8 cellular contexts compared by ENCODE assay signal in the genomic region with DNA sequence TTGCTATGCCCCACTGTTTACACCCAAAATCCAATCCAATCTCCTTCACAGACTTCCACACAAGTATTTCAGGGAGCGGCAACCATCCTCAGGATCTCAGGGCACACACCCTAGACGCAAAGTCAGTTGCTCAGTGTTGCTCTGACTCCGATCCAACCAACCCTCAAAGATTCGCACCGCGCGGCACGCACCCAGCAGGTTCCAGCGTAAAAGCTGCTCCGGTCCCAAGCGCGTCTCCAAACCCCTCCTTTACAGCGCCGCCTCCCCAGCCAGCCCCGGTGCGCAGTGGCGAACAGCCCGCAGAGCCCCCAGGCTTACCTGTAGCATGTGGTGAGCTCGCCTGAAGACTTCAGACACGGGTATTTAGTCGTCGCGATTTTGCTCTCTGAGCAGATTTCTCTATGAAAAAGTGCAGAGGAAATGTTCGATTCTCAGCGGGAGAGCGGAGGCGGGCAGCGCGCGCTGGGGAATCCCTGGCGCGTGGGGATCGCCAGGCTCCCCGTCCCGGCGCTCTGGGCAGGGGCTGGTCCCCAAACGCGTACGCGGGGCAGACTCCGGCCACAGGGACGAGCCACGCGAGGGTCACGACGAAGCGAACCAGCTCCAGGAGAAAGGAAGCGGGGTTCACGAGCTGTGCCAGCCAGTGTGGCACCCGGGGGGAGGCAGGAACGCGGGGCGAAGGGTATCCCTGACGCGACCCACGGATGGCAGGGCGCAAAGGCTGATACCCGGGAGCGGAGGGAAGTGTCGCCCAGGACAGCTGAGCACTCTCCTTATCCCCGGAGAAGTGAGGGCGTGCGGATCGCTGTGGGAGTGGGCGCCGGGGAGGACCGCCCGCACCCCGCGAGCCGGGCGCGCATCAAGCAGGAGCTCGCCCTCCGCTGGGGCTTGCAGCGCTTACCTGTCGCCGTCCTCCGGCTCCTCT. TPM values are rescaled to one million over a fixed set of nuclear protein-coding genes. Genes with fewer than 3 reads are reported as not detected.
DNase-seq lines count a peak whose midpoint lies in the region; ATAC-seq and TF ChIP-seq lines count a peak whose summit lies in the region.

No MANE protein-coding gene starts in this region.

- H3K36me3 ChIP-seq in breast epithelium = no peaks in the 10 kb centered on the region
- H3K36me3 ChIP-seq in liver (ENCODE audit: control insufficient read depth in 4 of 4, insufficient read depth in 3 of 4, low read depth in 1 of 4, low read length in 3 of 4) = no peaks in the 10 kb centered on the region
- H3K36me3 ChIP-seq in urinary bladder (ENCODE audit: insufficient read depth) = no peaks in the 10 kb centered on the region

- H3K27me3 Mint-ChIP-seq in CD14-positive monocyte (ENCODE audit: low read depth in 3 of 3) = peaks cover 55 to 67% (median 62%) of the 10 kb centered on the region in 3 donors

- H3K36me3 Mint-ChIP-seq in CD14-positive monocyte = no peaks in the 10 kb centered on the region

- no peak overlapping the region for H3K27ac ChIP-seq in breast epithelium
- H3K27ac ChIP-seq in liver (ENCODE audit: low read depth in 1 of 2, low read length in 2 of 2) = peak overlapping the region; percentile 59 to 61
- H3K27ac ChIP-seq in urinary bladder (ENCODE audit: low read depth) = no peak overlapping the region

- DNase-seq in breast epithelium (ENCODE audit: low spot score in 2 of 2) = no peak
- DNase-seq in CD14-positive monocyte (ENCODE audit: low spot score) = no peak
- no peak for DNase-seq in NCI-H2196 (lab: John Stamatoyannopoulos, UW; ENCODE audit: unreplicated experiment)
- no peak for DNase-seq in SIG-M5 treated with dmso at 0.1 percent for 504 hours (lab: John Stamatoyannopoulos, UW; ENCODE audit: unreplicated experiment)

- H3K4me3 ChIP-seq in breast epithelium (peak overlapping the region; percentile 49 to 68 (median 64)), liver (ENCODE audit: low read depth in 1 of 3, low read length in 3 of 3) (peak overlapping the region in 2 of 3 donors; percentile 35 to 48), urinary bladder (ENCODE audit: low read depth, low read length) (peak overlapping the region; percentile 12)

- H3K9me3 ChIP-seq in breast epithelium (no peaks in the 10 kb centered on the region), liver (ENCODE audit: control insufficient read depth in 4 of 4, low read length in 3 of 4) (no peaks in the 10 kb centered on the region)

- intact Hi-C loops in breast epithelium (cut with DNase I; ENCODE audit: low total_unique reads) = no loop called here
- intact Hi-C loops in CD14-positive monocyte (cut with micrococcal nuclease) = loop anchor here in 1 of 2 donors (5.0 kb wide), 1 partner anchor 851 kb away; no protein-coding TSS in a partner anchor

- H3K27ac Mint-ChIP-seq in CD14-positive monocyte = no peak overlapping the region

- H3K4me3 Mint-ChIP-seq in CD14-positive monocyte = peak overlapping the region in 1 of 2 donors; percentile 81

- H3K27me3 ChIP-seq in breast epithelium = peaks cover 0 to 27% of the 10 kb centered on the region in 2 donors
- peaks cover 0 to 6% (median 0%) of the 10 kb centered on the region in 4 donors for H3K27me3 ChIP-seq in liver (ENCODE audit: control insufficient read depth in 4 of 4, insufficient read depth in 4 of 4, low read length in 3 of 4)

- TF ChIP-seq POLR2A in breast epithelium (IDR thresholded peaks at IDR 0.05) = no peak

- ATAC-seq in GM19395 (IDR thresholded peaks at IDR 0.05; ENCODE audit: unreplicated experiment) (peak; percentile 39), HG03432 (IDR thresholded peaks at IDR 0.05; ENCODE audit: unreplicated experiment) (peak; percentile 50)

- no peak for TF ChIP-seq CTCF in breast epithelium (IDR thresholded peaks at IDR 0.05)
- no peak for TF ChIP-seq CTCF in liver (IDR thresholded peaks at IDR 0.05; ENCODE audit: low read depth, low read length, missing input control)
- no peak for TF ChIP-seq CTCF in CD14-positive monocyte (IDR thresholded peaks at IDR 0.05)

- TF ChIP-seq RAD21 in liver (IDR thresholded peaks at IDR 0.05) = no peak

- 3% methylated on average over 79 of the region's 79 CpGs for WGBS in liver
- WGBS in urinary bladder = 2% methylated on average over 78 of the region's 79 CpGs

- peaks cover 13% of the 10 kb centered on the region for H3K4me1 Mint-ChIP-seq in CD14-positive monocyte

- H3K9ac ChIP-seq in liver (ENCODE audit: low read depth in 1 of 2, low read length in 2 of 2) = no peak overlapping the region

- H3K4me1 ChIP-seq in breast epithelium (peaks cover 0 to 11% of the 10 kb centered on the region in 2 donors), liver (ENCODE audit: control insufficient read depth in 4 of 4, insufficient read depth in 4 of 4, low read length in 3 of 4) (peaks cover 2 to 21% (median 11%) of the 10 kb centered on the region in 4 donors), urinary bladder (ENCODE audit: insufficient read depth) (no peaks in the 10 kb centered on the region)

- peaks cover 0 to 10% (median 2%) of the 10 kb centered on the region in 7 donors for H3K9me3 Mint-ChIP-seq in CD14-positive monocyte

TF ChIP-seq in liver, 16 proteins besides CTCF, POLR2A, EP300 and RAD21:
- TF ChIP-seq, protein P1, sequence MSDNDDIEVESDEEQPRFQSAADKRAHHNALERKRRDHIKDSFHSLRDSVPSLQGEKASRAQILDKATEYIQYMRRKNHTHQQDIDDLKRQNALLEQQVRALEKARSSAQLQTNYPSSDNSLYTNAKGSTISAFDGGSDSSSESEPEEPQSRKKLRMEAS (IDR thresholded peaks at IDR 0.05) = no peak
- TF ChIP-seq HNF4G (IDR thresholded peaks at IDR 0.05) (no peak), GABPA (IDR thresholded peaks at IDR 0.05 in 1 of 2, conservative IDR thresholded peaks at IDR 0.05 in 1 of 2) (no peak), RXRA (IDR thresholded peaks at IDR 0.05) (no peak), JUND (IDR thresholded peaks at IDR 0.05) (no peak), FOXA1 (IDR thresholded peaks at IDR 0.05) (no peak), YY1 (IDR thresholded peaks at IDR 0.05) (no peak), SP1 (IDR thresholded peaks at IDR 0.05) (no peak)
- TF ChIP-seq, protein P2, sequence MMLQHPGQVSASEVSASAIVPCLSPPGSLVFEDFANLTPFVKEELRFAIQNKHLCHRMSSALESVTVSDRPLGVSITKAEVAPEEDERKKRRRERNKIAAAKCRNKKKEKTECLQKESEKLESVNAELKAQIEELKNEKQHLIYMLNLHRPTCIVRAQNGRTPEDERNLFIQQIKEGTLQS (IDR thresholded peaks at IDR 0.05) = no peak

RNA-seq across cellular contexts. Expression of a gene that starts 0.7 kb away (rescaled TPM):
- total RNA-seq in breast epithelium = 1 to 10 TPM; 3.5 to 4.9 (median 4.0) TPM
- total RNA-seq in liver = 1 to 10 TPM; 2.3 to 2.6 TPM
- polyA plus RNA-seq in liver = 1 to 10 TPM; 1.8 to 2.1 TPM
- 4.2 TPM for total RNA-seq in urinary bladder
- 0.37 TPM for polyA plus RNA-seq in urinary bladder
- polyA plus RNA-seq in CD14-positive monocyte = not detected

Comparison
In these comparisons a context has a peak if more than half of its experiments do, and no peak if none do; other contexts are left out.
1. H3K27ac ChIP-seq: peak in liver (2 of 2); none in breast epithelium (0 of 2) and urinary bladder (single experiment).
2. H3K4me3 ChIP-seq: peak in every context shown above with its lines; median percentile 64 in breast epithelium; 42 in liver; 12 in urinary bladder.